ENCODE assay signal across 8 cellular contexts in the genomic region with DNA sequence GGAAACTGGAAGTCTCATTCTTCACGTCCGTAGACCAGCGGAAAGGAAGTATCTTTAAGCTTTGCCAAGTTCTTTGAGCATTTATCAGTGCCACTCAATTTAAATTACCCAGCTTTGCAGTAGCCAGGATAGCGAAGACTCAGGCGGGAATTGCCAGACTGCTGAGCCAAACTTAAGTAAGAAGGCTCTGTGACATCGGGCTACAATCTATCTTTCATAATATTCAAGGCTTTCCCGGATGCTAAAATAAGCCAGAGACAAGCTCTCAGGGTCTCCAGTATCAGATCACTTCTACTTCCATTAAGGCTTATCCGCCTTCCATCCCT. TPM values are rescaled to one million over a fixed set of nuclear protein-coding genes. Genes with fewer than 3 reads are reported as not detected.
DNase-seq lines count a peak whose midpoint lies in the region; ATAC-seq and TF ChIP-seq lines count a peak whose summit lies in the region.

No MANE protein-coding gene starts in this region.

- H3K27ac ChIP-seq in VCaP (peak overlapping the region; percentile 66), cardiac muscle cell (peak overlapping the region; percentile 86)

- peaks cover 17% of the 10 kb centered on the region for H3K36me3 ChIP-seq in cardiac muscle cell

- H3K9me3 ChIP-seq in cardiac muscle cell (ENCODE audit: low read depth) = no peaks in the 10 kb centered on the region

- DNase-seq in cardiac muscle cell (ENCODE audit: low read depth in 1 of 2, low spot score in 1 of 2) (no peak), skeletal muscle cell (ENCODE audit: low read depth) (no peak), dermis blood vessel endothelial cell (no peak), DMS114 treated with DMSO at 0.1 percent for 48 hours (lab: John Stamatoyannopoulos, UW; ENCODE audit: unreplicated experiment) (no peak)

- peak; percentile 4 for ATAC-seq in GM18505 (IDR thresholded peaks at IDR 0.05; ENCODE audit: unreplicated experiment)
- ATAC-seq in HG02610 (IDR thresholded peaks at IDR 0.05; ENCODE audit: unreplicated experiment) = peak; percentile 19
- ATAC-seq in HG03039 (IDR thresholded peaks at IDR 0.05; ENCODE audit: unreplicated experiment) = no peak

- no peaks in the 10 kb centered on the region for H3K27me3 ChIP-seq in cardiac muscle cell

- H3K4me3 ChIP-seq in cardiac muscle cell (peak overlapping the region; percentile 74), skeletal muscle cell (ENCODE audit: low read depth, low read length) (peak overlapping the region; percentile 71)

- peaks cover 7% of the 10 kb centered on the region for H3K4me1 ChIP-seq in cardiac muscle cell (ENCODE audit: low read depth)

- TF ChIP-seq POLR2A in GM18505 (IDR thresholded peaks at IDR 0.05; ENCODE audit: borderline replicate concordance, extremely low read depth, insufficient read depth, insufficient read length) = no peak

- no peak for TF ChIP-seq CTCF in VCaP (conservative IDR thresholded peaks at IDR 0.05)
- no peak for TF ChIP-seq CTCF in cardiac muscle cell (IDR thresholded peaks at IDR 0.05; ENCODE audit: low read depth, low read length)

RNA-seq across cellular contexts. Expression of a gene that starts 0.4 kb away (rescaled TPM):
- 3.1 and 9.2 TPM in 2 replicates for total RNA-seq in cardiac muscle cell
- 3.1 and 3.7 TPM in 2 replicates for polyA plus RNA-seq in cardiac muscle cell
- total RNA-seq in dermis blood vessel endothelial cell = 4.3 and 9.3 TPM in 2 replicates
